In the genomic region with DNA sequence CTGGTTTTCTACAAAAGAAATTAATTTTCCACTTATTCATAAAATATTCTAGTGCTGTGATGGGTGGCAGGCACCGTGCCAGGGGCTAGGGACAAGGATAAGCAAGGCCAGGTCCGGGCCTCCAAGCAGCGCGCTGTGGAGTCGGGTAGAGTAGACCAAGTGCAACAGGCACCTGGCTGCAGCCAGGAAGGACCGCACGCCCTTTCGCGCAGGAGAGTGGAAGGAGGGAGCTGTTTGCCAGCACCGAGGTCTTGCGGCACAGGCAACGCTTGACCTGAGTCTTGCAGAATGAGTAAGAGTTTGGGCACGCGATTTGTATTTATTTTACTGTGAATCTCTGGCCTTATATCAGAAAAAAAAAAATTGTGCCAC, we compare ENCODE assay signal across 1 cellular context.
TF ChIP-seq lines count a peak whose summit lies in the region.

A gene with protein sequence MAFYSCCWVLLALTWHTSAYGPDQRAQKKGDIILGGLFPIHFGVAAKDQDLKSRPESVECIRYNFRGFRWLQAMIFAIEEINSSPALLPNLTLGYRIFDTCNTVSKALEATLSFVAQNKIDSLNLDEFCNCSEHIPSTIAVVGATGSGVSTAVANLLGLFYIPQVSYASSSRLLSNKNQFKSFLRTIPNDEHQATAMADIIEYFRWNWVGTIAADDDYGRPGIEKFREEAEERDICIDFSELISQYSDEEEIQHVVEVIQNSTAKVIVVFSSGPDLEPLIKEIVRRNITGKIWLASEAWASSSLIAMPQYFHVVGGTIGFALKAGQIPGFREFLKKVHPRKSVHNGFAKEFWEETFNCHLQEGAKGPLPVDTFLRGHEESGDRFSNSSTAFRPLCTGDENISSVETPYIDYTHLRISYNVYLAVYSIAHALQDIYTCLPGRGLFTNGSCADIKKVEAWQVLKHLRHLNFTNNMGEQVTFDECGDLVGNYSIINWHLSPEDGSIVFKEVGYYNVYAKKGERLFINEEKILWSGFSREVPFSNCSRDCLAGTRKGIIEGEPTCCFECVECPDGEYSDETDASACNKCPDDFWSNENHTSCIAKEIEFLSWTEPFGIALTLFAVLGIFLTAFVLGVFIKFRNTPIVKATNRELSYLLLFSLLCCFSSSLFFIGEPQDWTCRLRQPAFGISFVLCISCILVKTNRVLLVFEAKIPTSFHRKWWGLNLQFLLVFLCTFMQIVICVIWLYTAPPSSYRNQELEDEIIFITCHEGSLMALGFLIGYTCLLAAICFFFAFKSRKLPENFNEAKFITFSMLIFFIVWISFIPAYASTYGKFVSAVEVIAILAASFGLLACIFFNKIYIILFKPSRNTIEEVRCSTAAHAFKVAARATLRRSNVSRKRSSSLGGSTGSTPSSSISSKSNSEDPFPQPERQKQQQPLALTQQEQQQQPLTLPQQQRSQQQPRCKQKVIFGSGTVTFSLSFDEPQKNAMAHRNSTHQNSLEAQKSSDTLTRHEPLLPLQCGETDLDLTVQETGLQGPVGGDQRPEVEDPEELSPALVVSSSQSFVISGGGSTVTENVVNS (plus strand): TSS at position 148 of the 372 bp plus-strand sequence. CDS start 70,522 bp downstream, outside the sequence.

TF ChIP-seq in A549, 52 proteins besides CTCF, POLR2A, EP300 and RAD21 (continued from another document):
- TF ChIP-seq ATOH8 (CRISPR knock-in tag; IDR thresholded peaks at IDR 0.05; ENCODE audit: low read depth), result no peak
- TF ChIP-seq SREBF2 (IDR thresholded peaks at IDR 0.05), result no peak
- no peak for TF ChIP-seq CBX2 (IDR thresholded peaks at IDR 0.05; ENCODE audit: borderline replicate concordance, low read depth)
- TF ChIP-seq RNF2 (IDR thresholded peaks at IDR 0.05; ENCODE audit: borderline replicate concordance, low read depth), result no peak
- TF ChIP-seq EHF (CRISPR knock-in tag; IDR thresholded peaks at IDR 0.05), result no peak
- TF ChIP-seq REST (IDR thresholded peaks at IDR 0.05), result no peak
- no peak for TF ChIP-seq HOXB13 (CRISPR knock-in tag; IDR thresholded peaks at IDR 0.05; ENCODE audit: low read depth)
- TF ChIP-seq KDM5A (IDR thresholded peaks at IDR 0.05), result no peak
- TF ChIP-seq TP53 (CRISPR knock-in tag; IDR thresholded peaks at IDR 0.05), result no peak
- no peak for TF ChIP-seq HOXB5 (CRISPR knock-in tag; IDR thresholded peaks at IDR 0.05)
- no peak for TF ChIP-seq MAX (IDR thresholded peaks at IDR 0.05)
TF ChIP-seq in A549: peak in this region for 0.
